ENCODE assay signal across 19 cellular contexts in genomic region chr7:90721869-90722431, GRCh38.
DNase-seq lines count a peak whose midpoint lies in the region; ATAC-seq and TF ChIP-seq lines count a peak whose summit lies in the region.
"Had no signal": no experiment of that assay in that cellular context is flagged by ENCODE, and none has a peak within 500 bp of the region (broad histone marks: within the 10 kb centered on the region; RNA-seq: fewer than 3 reads in every experiment).

No MANE protein-coding gene starts in this region.

- peaks cover 14% of the 10 kb centered on the region for H3K79me2 ChIP-seq in fibroblast of lung (ENCODE audit: control insufficient read depth, insufficient read depth, low read length)
- peaks cover 56% of the 10 kb centered on the region for H3K79me2 ChIP-seq in osteoblast (ENCODE audit: insufficient read depth, low read length)

- H4K20me1 ChIP-seq in fibroblast of lung (ENCODE audit: control insufficient read depth, extremely low read depth, insufficient read depth, low read length) (no peaks in the 10 kb centered on the region), osteoblast (ENCODE audit: insufficient read depth, low read length) (no peaks in the 10 kb centered on the region)
- H4K20me1 ChIP-seq: BLaER1 treated with 17β-estradiol and CSF1 and Interleukin-3, amounts not matched to agents 10 nM and 100 nM had no signal

- H3K4me3 Mint-ChIP-seq in activated T-cell treated with anti-CD3 and anti-CD28 coated beads, Interleukin-2, amount 50 U/mL, for 24 hours, result no peak overlapping the region
- H3K4me3 Mint-ChIP-seq in activated T-helper 1 cell treated with anti-CD3 and anti-CD28 coated beads, Interleukin-12 subunit alpha, Interleukin-12 subunit beta, Interleukin-2, Interleukin-4 antibody, amounts not matched to agents 30 ng/mL and 10 ng/mL and 1 ng/mL, durations not matched to agents 14 hours and 24 hours and 36 hours, result no peak overlapping the region
- H3K4me3 Mint-ChIP-seq: activated CD4-positive, alpha-beta T cell treated with anti-CD3 and anti-CD28 coated beads, Interleukin-2, amount 10 ng/mL, durations not matched to agents 24 days and 14 days; activated naive CD4-positive, alpha-beta T cell treated with anti-CD3 and anti-CD28 coated beads for 36 hours had no signal

- no peak overlapping the region for H2AFZ ChIP-seq in fibroblast of lung (ENCODE audit: low read length)
- no peak overlapping the region for H2AFZ ChIP-seq in osteoblast (ENCODE audit: low read length)

- DNase-seq in left ventricle myocardium inferior, result no peak
- no peak for DNase-seq in left ventricle myocardium superior
- DNase-seq in fibroblast of lung (ENCODE audit: low read depth in 2 of 2), result no peak
- no peak for DNase-seq in osteoblast (ENCODE audit: insufficient read length, low spot score, missing footprints)
- no peak for DNase-seq in NCI-H345 treated with DMSO at 0.1 percent for 48 hours (lab: John Stamatoyannopoulos, UW; ENCODE audit: unreplicated experiment)
- no peak for DNase-seq in activated T-cell treated with anti-CD3 and anti-CD28 coated beads, Interleukin-2, amount 50 U/mL, for 24 hours
- DNase-seq in activated T-helper 1 cell treated with anti-CD3 and anti-CD28 coated beads, Interleukin-12 subunit alpha, Interleukin-12 subunit beta, Interleukin-2, Interleukin-4 antibody, amounts not matched to agents 30 ng/mL and 10 ng/mL and 1 ng/mL, durations not matched to agents 14 hours and 24 hours and 36 hours (ENCODE audit: low spot score), result no peak
- DNase-seq: activated CD4-positive, alpha-beta T cell treated with anti-CD3 and anti-CD28 coated beads, Interleukin-2, amount 10 ng/mL, durations not matched to agents 24 days and 14 days; activated naive CD4-positive, alpha-beta T cell treated with anti-CD3 and anti-CD28 coated beads for 36 hours; aorta; DMS 273 treated with DMSO at 0.1 percent for 48 hours; NCI-H187; NCI-H345; occipital lobe; stimulated activated CD4-positive, alpha-beta T cell treated with anti-CD3 and anti-CD28 coated beads, Interleukin-2, amount 100 ng/mL, for 48 hours; SW 1271 had no signal

- H3K27me3 ChIP-seq in left ventricle myocardium inferior (ENCODE audit: low read depth) (no peaks in the 10 kb centered on the region), fibroblast of lung (ENCODE audit: control insufficient read depth, insufficient read depth, low read length) (no peaks in the 10 kb centered on the region), osteoblast (ENCODE audit: insufficient read depth, low read length) (no peaks in the 10 kb centered on the region)
- H3K27me3 ChIP-seq: BLaER1 treated with 17β-estradiol and CSF1 and Interleukin-3, amounts not matched to agents 10 nM and 100 nM had no signal

- H3K4me2 ChIP-seq in fibroblast of lung (ENCODE audit: extremely low read depth, insufficient read depth, low read length), result peak overlapping the region; percentile 51
- H3K4me2 ChIP-seq in osteoblast (ENCODE audit: insufficient read depth, low read length), result peak overlapping the region; percentile 71
- H3K4me2 ChIP-seq: BLaER1 treated with 17β-estradiol and CSF1 and Interleukin-3, amounts not matched to agents 10 nM and 100 nM had no signal

- no peaks in the 10 kb centered on the region for H3K36me3 Mint-ChIP-seq in activated T-cell treated with anti-CD3 and anti-CD28 coated beads, Interleukin-2, amount 50 U/mL, for 24 hours (ENCODE audit: low read depth)
- no peaks in the 10 kb centered on the region for H3K36me3 Mint-ChIP-seq in activated T-helper 1 cell treated with anti-CD3 and anti-CD28 coated beads, Interleukin-12 subunit alpha, Interleukin-12 subunit beta, Interleukin-2, Interleukin-4 antibody, amounts not matched to agents 30 ng/mL and 10 ng/mL and 1 ng/mL, durations not matched to agents 14 hours and 24 hours and 36 hours (ENCODE audit: low read depth)

- TF ChIP-seq CTCF in left ventricle myocardium inferior (IDR thresholded peaks at IDR 0.05; ENCODE audit: borderline replicate concordance) (no peak), fibroblast of lung (conservative IDR thresholded peaks at IDR 0.05 in 1 of 2, IDR thresholded peaks at IDR 0.05 in 1 of 2; ENCODE audit: low read depth in 1 of 2, low read length in 2 of 2) (no peak), osteoblast (IDR thresholded peaks at IDR 0.05; ENCODE audit: extremely low read depth, low read depth, low read length) (no peak)

- intact Hi-C loops in left ventricle myocardium inferior (cut with micrococcal nuclease), result no loop called here
- intact Hi-C loops in left ventricle myocardium superior (cut with micrococcal nuclease), result no loop called here
- intact Hi-C loops in activated T-helper 1 cell treated with anti-CD3 and anti-CD28 coated beads, Interleukin-12 subunit alpha, Interleukin-12 subunit beta, Interleukin-2, Interleukin-4 antibody, amounts not matched to agents 30 ng/mL and 10 ng/mL and 1 ng/mL, durations not matched to agents 14 hours and 24 hours and 36 hours (cut with micrococcal nuclease), result no loop called here

- no peaks in the 10 kb centered on the region for H3K27me3 Mint-ChIP-seq in activated T-cell treated with anti-CD3 and anti-CD28 coated beads, Interleukin-2, amount 50 U/mL, for 24 hours
- H3K27me3 Mint-ChIP-seq in activated T-helper 1 cell treated with anti-CD3 and anti-CD28 coated beads, Interleukin-12 subunit alpha, Interleukin-12 subunit beta, Interleukin-2, Interleukin-4 antibody, amounts not matched to agents 30 ng/mL and 10 ng/mL and 1 ng/mL, durations not matched to agents 14 hours and 24 hours and 36 hours (ENCODE audit: insufficient read depth), result peaks cover 6% of the 10 kb centered on the region
- H3K27me3 Mint-ChIP-seq: activated CD4-positive, alpha-beta T cell treated with anti-CD3 and anti-CD28 coated beads, Interleukin-2, amount 10 ng/mL, durations not matched to agents 24 days and 14 days had no signal

- H3K36me3 ChIP-seq in left ventricle myocardium inferior (no peaks in the 10 kb centered on the region), fibroblast of lung (ENCODE audit: control insufficient read depth, insufficient read depth, low read length) (no peaks in the 10 kb centered on the region), osteoblast (ENCODE audit: insufficient read depth, low read length) (no peaks in the 10 kb centered on the region)

- H3K9ac ChIP-seq in fibroblast of lung (ENCODE audit: insufficient read depth, low read length), result no peak overlapping the region
- H3K9ac ChIP-seq: BLaER1 treated with 17β-estradiol and CSF1 and Interleukin-3, amounts not matched to agents 10 nM and 100 nM had no signal

- H3K27ac ChIP-seq in left ventricle myocardium inferior (replicated peaks), result peak overlapping the region; percentile 47
- no peak overlapping the region for H3K27ac ChIP-seq in fibroblast of lung (ENCODE audit: insufficient read depth, low read length)
- H3K27ac ChIP-seq in osteoblast (ENCODE audit: low read depth, low read length), result no peak overlapping the region
- H3K27ac ChIP-seq: BLaER1 treated with 17β-estradiol and CSF1 and Interleukin-3, amounts not matched to agents 10 nM and 100 nM; RWPE1 had no signal

- H3K4me1 Mint-ChIP-seq in activated T-cell treated with anti-CD3 and anti-CD28 coated beads, Interleukin-2, amount 50 U/mL, for 24 hours (ENCODE audit: low read depth), result no peaks in the 10 kb centered on the region
- H3K4me1 Mint-ChIP-seq in activated T-helper 1 cell treated with anti-CD3 and anti-CD28 coated beads, Interleukin-12 subunit alpha, Interleukin-12 subunit beta, Interleukin-2, Interleukin-4 antibody, amounts not matched to agents 30 ng/mL and 10 ng/mL and 1 ng/mL, durations not matched to agents 14 hours and 24 hours and 36 hours (ENCODE audit: low read depth), result no peaks in the 10 kb centered on the region
- H3K4me1 Mint-ChIP-seq: activated CD4-positive, alpha-beta T cell treated with anti-CD3 and anti-CD28 coated beads, Interleukin-2, amount 10 ng/mL, durations not matched to agents 24 days and 14 days had no signal

- H3K9me3 ChIP-seq in left ventricle myocardium inferior (replicated peaks), result no peaks in the 10 kb centered on the region
- H3K9me3 ChIP-seq in fibroblast of lung (ENCODE audit: control insufficient read depth, insufficient read depth, low read depth, low read length), result no peaks in the 10 kb centered on the region
- no peaks in the 10 kb centered on the region for H3K9me3 ChIP-seq in osteoblast (ENCODE audit: low read depth, low read length)

- H3K9me3 Mint-ChIP-seq in activated T-cell treated with anti-CD3 and anti-CD28 coated beads, Interleukin-2, amount 50 U/mL, for 24 hours, result no peaks in the 10 kb centered on the region
- no peaks in the 10 kb centered on the region for H3K9me3 Mint-ChIP-seq in activated T-helper 1 cell treated with anti-CD3 and anti-CD28 coated beads, Interleukin-12 subunit alpha, Interleukin-12 subunit beta, Interleukin-2, Interleukin-4 antibody, amounts not matched to agents 30 ng/mL and 10 ng/mL and 1 ng/mL, durations not matched to agents 14 hours and 24 hours and 36 hours
- H3K9me3 Mint-ChIP-seq: activated CD4-positive, alpha-beta T cell treated with anti-CD3 and anti-CD28 coated beads, Interleukin-2, amount 10 ng/mL, durations not matched to agents 24 days and 14 days had no signal

- H3K27ac Mint-ChIP-seq in activated T-cell treated with anti-CD3 and anti-CD28 coated beads, Interleukin-2, amount 50 U/mL, for 24 hours, result no peak overlapping the region
- H3K27ac Mint-ChIP-seq in activated T-helper 1 cell treated with anti-CD3 and anti-CD28 coated beads, Interleukin-12 subunit alpha, Interleukin-12 subunit beta, Interleukin-2, Interleukin-4 antibody, amounts not matched to agents 30 ng/mL and 10 ng/mL and 1 ng/mL, durations not matched to agents 14 hours and 24 hours and 36 hours, result no peak overlapping the region
- H3K27ac Mint-ChIP-seq: activated CD4-positive, alpha-beta T cell treated with anti-CD3 and anti-CD28 coated beads, Interleukin-2, amount 10 ng/mL, durations not matched to agents 24 days and 14 days; activated naive CD4-positive, alpha-beta T cell treated with anti-CD3 and anti-CD28 coated beads for 36 hours had no signal

- H3K4me1 ChIP-seq in left ventricle myocardium inferior, result peaks cover 51% of the 10 kb centered on the region
- H3K4me1 ChIP-seq in fibroblast of lung (ENCODE audit: control insufficient read depth, extremely low read depth, insufficient read depth, low read length), result peaks cover 13% of the 10 kb centered on the region
- peaks cover 44% of the 10 kb centered on the region for H3K4me1 ChIP-seq in osteoblast (ENCODE audit: insufficient read depth, low read length)

- ATAC-seq in left ventricle myocardium superior, result no peak
- ATAC-seq in HG03135 (IDR thresholded peaks at IDR 0.05; ENCODE audit: unreplicated experiment), result no peak

- H3K4me3 ChIP-seq in left ventricle myocardium inferior, result no peak overlapping the region
- H3K4me3 ChIP-seq in fibroblast of lung (replicated peaks in 1 of 4; ENCODE audit: control extremely low read depth in 1 of 4, insufficient read depth in 1 of 4, low read depth in 3 of 4, low read length in 4 of 4), result no peak overlapping the region
- H3K4me3 ChIP-seq in osteoblast (ENCODE audit: insufficient read depth, low read length), result no peak overlapping the region
- H3K4me3 ChIP-seq: BLaER1 treated with 17β-estradiol and CSF1 and Interleukin-3, amounts not matched to agents 10 nM and 100 nM had no signal
